In genomic region chr2:15169326-15170038, GRCh38 we compare ENCODE assay signal across 10 cellular contexts.
DNase-seq lines count a peak whose midpoint lies in the region; ATAC-seq and TF ChIP-seq lines count a peak whose summit lies in the region.
"Had no signal": no experiment of that assay in that cellular context is flagged by ENCODE, and none has a peak within 500 bp of the region (broad histone marks: within the 10 kb centered on the region; RNA-seq: fewer than 3 reads in every experiment).

No MANE protein-coding gene starts in this region.

- H3K27me3 ChIP-seq in H9 (ENCODE audit: insufficient read depth, low read length): no peaks in the 10 kb centered on the region
- H3K27me3 ChIP-seq in adipocyte (replicated peaks; ENCODE audit: control insufficient read depth, insufficient read depth, low read length): no peaks in the 10 kb centered on the region
- H3K27me3 ChIP-seq in hepatocyte: no peaks in the 10 kb centered on the region
- no peaks in the 10 kb centered on the region for H3K27me3 ChIP-seq in smooth muscle cell (ENCODE audit: low read depth)
- no peaks in the 10 kb centered on the region for H3K27me3 ChIP-seq in dorsolateral prefrontal cortex

- H3K9me2 ChIP-seq in hepatocyte (replicated peaks; ENCODE audit: insufficient read depth): no peaks in the 10 kb centered on the region

- WGBS in H9 (ENCODE audit: extremely low coverage, insufficient read length, low lambda C conversion rate): no CpG with 5 or more reads among the region's 8 CpGs
- WGBS in hepatocyte (ENCODE audit: low lambda C conversion rate, missing lambda C conversion rate): 73% methylated on average over 8 of the region's 8 CpGs
- WGBS in smooth muscle cell (ENCODE audit: low lambda C conversion rate): 60% methylated on average over 8 of the region's 8 CpGs

- H4K91ac ChIP-seq in H9 (ENCODE audit: insufficient read length, low read depth, low read length): no peak overlapping the region

- H2AK5ac ChIP-seq in H9 (ENCODE audit: insufficient read length, low read length): peak overlapping the region; percentile 45

- no peak for TF ChIP-seq CTCF in H9 (conservative IDR thresholded peaks at IDR 0.05)
- no peak for TF ChIP-seq CTCF in hepatocyte (IDR thresholded peaks at IDR 0.05; ENCODE audit: poor library complexity)
- no peak for TF ChIP-seq CTCF in smooth muscle cell (IDR thresholded peaks at IDR 0.05; ENCODE audit: borderline replicate concordance, insufficient read depth, poor library complexity, severe bottlenecking)
- TF ChIP-seq CTCF in dorsolateral prefrontal cortex (IDR thresholded peaks at IDR 0.05 in 54 of 56, conservative IDR thresholded peaks at IDR 0.05 in 2 of 56; ENCODE audit: low read depth in 1 of 56, partially characterized antibody in 56 of 56): no peak

- H3K79me2 ChIP-seq in H9 (ENCODE audit: insufficient read depth, low read length): no peaks in the 10 kb centered on the region
- no peaks in the 10 kb centered on the region for H3K79me2 ChIP-seq in hepatocyte
- H3K79me2 ChIP-seq in smooth muscle cell (ENCODE audit: low read depth): no peaks in the 10 kb centered on the region

- no peak overlapping the region for H3K18ac ChIP-seq in H9 (ENCODE audit: insufficient read length, low read depth, low read length)

- no peak overlapping the region for H3K56ac ChIP-seq in H9 (ENCODE audit: insufficient read length, low read depth, low read length)

- H3K4me1 Mint-ChIP-seq in H9: peaks cover 10 to 17% of the 10 kb centered on the region in 2 experiments

- H3K4me3 ChIP-seq in adipocyte (ENCODE audit: low read length): peak overlapping the region; percentile 51
- no peak overlapping the region for H3K4me3 ChIP-seq in hepatocyte
- H3K4me3 ChIP-seq in smooth muscle cell: no peak overlapping the region
- no peak overlapping the region for H3K4me3 ChIP-seq in dorsolateral prefrontal cortex

- H3K4me3 Mint-ChIP-seq in H9: no peak overlapping the region

- no peak overlapping the region for H3T11ph ChIP-seq in H9 (ENCODE audit: low read length)

- H3K36me3 Mint-ChIP-seq in H9 (ENCODE audit: insufficient read depth in 1 of 3, low read depth in 3 of 3): no peaks in the 10 kb centered on the region; a peak in 1 of 7 replicates

- no peaks in the 10 kb centered on the region for H4K20me1 ChIP-seq in H9 (ENCODE audit: control insufficient read depth, insufficient read depth, insufficient read length)
- no peaks in the 10 kb centered on the region for H4K20me1 ChIP-seq in hepatocyte (ENCODE audit: insufficient read depth, poor library complexity, severe bottlenecking)
- no peaks in the 10 kb centered on the region for H4K20me1 ChIP-seq in smooth muscle cell (ENCODE audit: low read depth)

- H3K4ac ChIP-seq in H9 (ENCODE audit: low read depth, low read length): no peak overlapping the region

- H3K4me1 ChIP-seq in H9 (ENCODE audit: insufficient read depth, low read length): peaks cover 4% of the 10 kb centered on the region; the same call in 1 of the 2 replicates
- peaks cover 21% of the 10 kb centered on the region for H3K4me1 ChIP-seq in adipocyte (ENCODE audit: control insufficient read depth, insufficient read depth, low read length)
- peaks cover 27% of the 10 kb centered on the region for H3K4me1 ChIP-seq in hepatocyte (ENCODE audit: insufficient read depth)
- H3K4me1 ChIP-seq in smooth muscle cell (ENCODE audit: low read depth): peaks cover 7% of the 10 kb centered on the region

- no peak for DNase-seq in H9
- DNase-seq in adipocyte (ENCODE audit: low read depth): peak; percentile 92
- DNase-seq in hepatocyte (ENCODE audit: low spot score): peak; percentile 78
- DNase-seq in smooth muscle cell (lab: John Stamatoyannopoulos, UW; ENCODE audit: unreplicated experiment): no peak
- DNase-seq in NCI-H526 treated with DMSO at 0.1 percent for 48 hours (lab: John Stamatoyannopoulos, UW): no peak
- DNase-seq in activated CD4-positive, alpha-beta T cell treated with anti-CD3 and anti-CD28 coated beads for 4 hours: no peak
- no peak for DNase-seq in dorsolateral prefrontal cortex
- DNase-seq: activated gamma-delta T cell, T-helper 1 cell had no signal

- no peaks in the 10 kb centered on the region for H3K79me1 ChIP-seq in H9 (ENCODE audit: insufficient read depth, low read depth, low read length, poor library complexity, severe bottlenecking)

- H3K23me2 ChIP-seq in H9 (ENCODE audit: insufficient read length, low read depth, low read length, poor library complexity, severe bottlenecking): no peaks in the 10 kb centered on the region

- peaks cover 4% of the 10 kb centered on the region for H3F3A ChIP-seq in smooth muscle cell (ENCODE audit: low read depth)

- H3K4me2 ChIP-seq in H9 (ENCODE audit: insufficient read depth, insufficient read length, low read length) (no peak overlapping the region), hepatocyte (peak overlapping the region; percentile 33), smooth muscle cell (peak overlapping the region; percentile 71)

- no peak overlapping the region for H3K23ac ChIP-seq in H9 (ENCODE audit: insufficient read length, low read depth, low read length)

- H3K9me3 ChIP-seq in H9 (ENCODE audit: control insufficient read depth, low read depth, low read length) (no peaks in the 10 kb centered on the region), adipocyte (ENCODE audit: control insufficient read depth, low read length) (no peaks in the 10 kb centered on the region), hepatocyte (ENCODE audit: low read depth) (no peaks in the 10 kb centered on the region), smooth muscle cell (replicated peaks; ENCODE audit: low read depth) (no peaks in the 10 kb centered on the region)

- no peak overlapping the region for H2BK120ac ChIP-seq in H9 (ENCODE audit: low read depth, low read length, poor library complexity, severe bottlenecking)

- H2AFZ ChIP-seq in H9 (ENCODE audit: low read length) (no peak overlapping the region), hepatocyte (no peak overlapping the region), smooth muscle cell (ENCODE audit: low read depth) (no peak overlapping the region)

- intact Hi-C loops in dorsolateral prefrontal cortex (cut with DNase I): no loop called here

- H3K9ac ChIP-seq in H9 (ENCODE audit: extremely low read depth, insufficient read length, low read length) (no peak overlapping the region), adipocyte (ENCODE audit: low read length) (peak overlapping the region; percentile 72), smooth muscle cell (ENCODE audit: low read depth) (peak overlapping the region; percentile 77)

- H4K5ac ChIP-seq in H9 (ENCODE audit: insufficient read length, low read depth, low read length): no peak overlapping the region

- H3K14ac ChIP-seq in H9 (ENCODE audit: insufficient read depth, low read length): no peak overlapping the region

- H3K36me3 ChIP-seq in adipocyte (ENCODE audit: control insufficient read depth, insufficient read depth, low read length, severe bottlenecking) (peaks cover 3% of the 10 kb centered on the region), hepatocyte (replicated peaks; ENCODE audit: insufficient read depth, low read depth) (no peaks in the 10 kb centered on the region), smooth muscle cell (ENCODE audit: low read depth) (no peaks in the 10 kb centered on the region)

- no peak overlapping the region for H2BK12ac ChIP-seq in H9 (ENCODE audit: insufficient read length, low read depth, low read length)

- H3K9me3 Mint-ChIP-seq in H9: no peaks in the 10 kb centered on the region; a peak in 1 of 5 replicates

- no peak overlapping the region for H2BK20ac ChIP-seq in H9 (ENCODE audit: low read depth, low read length, poor library complexity, severe bottlenecking)

- H3K27ac Mint-ChIP-seq in H9: peak overlapping the region in 2 of 3 experiments; percentile 3 to 92; a peak in 2 of 7 replicates

- H3K27ac ChIP-seq in H9 (ENCODE audit: insufficient read length, low read depth, low read length): no peak overlapping the region
- peak overlapping the region; percentile 91 for H3K27ac ChIP-seq in hepatocyte
- peak overlapping the region; percentile 89 for H3K27ac ChIP-seq in smooth muscle cell (ENCODE audit: low read depth)
- no peak overlapping the region for H3K27ac ChIP-seq in dorsolateral prefrontal cortex

- H2BK15ac ChIP-seq in H9 (ENCODE audit: low read depth, low read length): no peak overlapping the region

- no peak overlapping the region for H2BK5ac ChIP-seq in H9 (ENCODE audit: insufficient read length, low read length)

- no peak for ATAC-seq in HG02798 (IDR thresholded peaks at IDR 0.05; ENCODE audit: poor library complexity, unreplicated experiment)

- H3K27me3 Mint-ChIP-seq in H9 (ENCODE audit: low read depth): no peaks in the 10 kb centered on the region

- H4K8ac ChIP-seq in H9 (replicated peaks; ENCODE audit: insufficient read length, low read depth, low read length): no peak overlapping the region

Comparison
In these comparisons a context has a peak if more than half of its experiments do, and no peak if none do; other contexts are left out.
1. DNase-seq: peak in adipocyte (single experiment) and hepatocyte (single experiment); none in H9 (single experiment), smooth muscle cell (single experiment), NCI-H526 treated with DMSO at 0.1 percent for 48 hours (single experiment), activated CD4-positive, alpha-beta T cell treated with anti-CD3 and anti-CD28 coated beads for 4 hours (0 of 2) and dorsolateral prefrontal cortex (0 of 10).
2. H3K27ac ChIP-seq: peak in hepatocyte (single experiment) and smooth muscle cell (single experiment); none in H9 (single experiment) and dorsolateral prefrontal cortex (0 of 59).